In genomic region chr10:128180843-128181242, GRCh38 we compare ENCODE assay signal across 14 cellular contexts. TPM values are rescaled to one million over a fixed set of nuclear protein-coding genes. Genes with fewer than 3 reads are reported as not detected.
DNase-seq lines count a peak whose midpoint lies in the region; FAIRE-seq and TF ChIP-seq lines count a peak whose summit lies in the region.
"Had no signal": no experiment of that assay in that cellular context is flagged by ENCODE, and none has a peak within 500 bp of the region (broad histone marks: within the 10 kb centered on the region; RNA-seq: fewer than 3 reads in every experiment).

No MANE protein-coding gene starts in this region.

- H3K27ac Mint-ChIP-seq in CD8-positive, alpha-beta memory T cell = peak overlapping the region; percentile 2 to 86 (median 68)
- no peak overlapping the region for H3K27ac Mint-ChIP-seq in mesothelial cell of epicardium
- no peak overlapping the region for H3K27ac Mint-ChIP-seq in neural progenitor cell

- H3K9ac ChIP-seq in MM.1S (ENCODE audit: low read length) = no peak overlapping the region
- H3K9ac ChIP-seq in neural progenitor cell = no peak overlapping the region

- no peaks in the 10 kb centered on the region for H3K27me3 ChIP-seq in CD8-positive, alpha-beta memory T cell (ENCODE audit: insufficient read depth, low read length, poor library complexity, severe bottlenecking)
- H3K27me3 ChIP-seq in MM.1S (replicated peaks; ENCODE audit: insufficient read depth, low read length) (no peaks in the 10 kb centered on the region), small intestine (ENCODE audit: control insufficient read depth in 2 of 2, insufficient read depth in 2 of 2, low read length in 2 of 2) (peaks cover 0 to 2% of the 10 kb centered on the region in 2 donors), neural progenitor cell (no peaks in the 10 kb centered on the region)
- H3K27me3 ChIP-seq: SJCRH30 had no signal

- H3K4me2 ChIP-seq in MM.1S (ENCODE audit: low read depth, low read length) (no peak overlapping the region), neural progenitor cell (no peak overlapping the region)

- WGBS in small intestine, 3 donors = 57 to 72% (median 61%) methylated on average over 8 of the region's 8 CpGs

- H3K9me2 ChIP-seq in MM.1S (replicated peaks; ENCODE audit: insufficient read depth, low read length) = no peaks in the 10 kb centered on the region

- peaks cover 0 to 9% (median 5%) of the 10 kb centered on the region in 5 donors for H3K9me3 Mint-ChIP-seq in CD8-positive, alpha-beta memory T cell
- H3K9me3 Mint-ChIP-seq in mesothelial cell of epicardium = peaks cover 20% of the 10 kb centered on the region
- H3K9me3 Mint-ChIP-seq in neural progenitor cell = peaks cover 10% of the 10 kb centered on the region

- H3K27me3 Mint-ChIP-seq in CD8-positive, alpha-beta memory T cell = no peaks in the 10 kb centered on the region
- peaks cover 9% of the 10 kb centered on the region for H3K27me3 Mint-ChIP-seq in mesothelial cell of epicardium (ENCODE audit: low read depth)
- peaks cover 3% of the 10 kb centered on the region for H3K27me3 Mint-ChIP-seq in neural progenitor cell (ENCODE audit: insufficient read depth, low read depth)

- peak overlapping the region; percentile 63 to 82 (median 75) for H3K4me3 Mint-ChIP-seq in CD8-positive, alpha-beta memory T cell
- H3K4me3 Mint-ChIP-seq in mesothelial cell of epicardium (no peak overlapping the region), neural progenitor cell (no peak overlapping the region)

- H3K9me3 ChIP-seq in CD8-positive, alpha-beta memory T cell (ENCODE audit: low read length) = no peaks in the 10 kb centered on the region
- H3K9me3 ChIP-seq in MM.1S (replicated peaks; ENCODE audit: insufficient read depth, low read length) = no peaks in the 10 kb centered on the region
- H3K9me3 ChIP-seq in small intestine (ENCODE audit: control insufficient read depth, low read depth) = no peaks in the 10 kb centered on the region
- H3K9me3 ChIP-seq in neural progenitor cell (ENCODE audit: low read depth) = no peaks in the 10 kb centered on the region
- H3K9me3 ChIP-seq: thoracic aorta had no signal

- POLR2A ChIA-PET in CD8-positive, alpha-beta memory T cell (lab: Charles Lee) = no interaction called here

- H3K36me3 ChIP-seq in CD8-positive, alpha-beta memory T cell (ENCODE audit: insufficient read depth, low read length) = no peaks in the 10 kb centered on the region
- H3K36me3 ChIP-seq in MM.1S (replicated peaks; ENCODE audit: insufficient read depth, low read length) (no peaks in the 10 kb centered on the region), small intestine (ENCODE audit: control insufficient read depth in 2 of 2, insufficient read depth in 2 of 2, low read length in 2 of 2) (no peaks in the 10 kb centered on the region), neural progenitor cell (no peaks in the 10 kb centered on the region)
- H3K36me3 ChIP-seq: SJCRH30, thoracic aorta had no signal

- H3F3A ChIP-seq in MM.1S (ENCODE audit: insufficient read depth, low read length) (no peaks in the 10 kb centered on the region), neural progenitor cell (ENCODE audit: low read depth) (no peaks in the 10 kb centered on the region)

- no peak for FAIRE-seq in small intestine (lab: Jason Lieb, UNC)
- FAIRE-seq: colon, kidney had no signal

- no peaks in the 10 kb centered on the region for H4K20me1 ChIP-seq in MM.1S (ENCODE audit: insufficient read depth, low read length)
- no peaks in the 10 kb centered on the region for H4K20me1 ChIP-seq in neural progenitor cell (ENCODE audit: low read depth)

- peaks cover 30 to 61% (median 38%) of the 10 kb centered on the region in 3 donors for H3K4me1 Mint-ChIP-seq in CD8-positive, alpha-beta memory T cell
- H3K4me1 Mint-ChIP-seq in mesothelial cell of epicardium (no peaks in the 10 kb centered on the region), neural progenitor cell (no peaks in the 10 kb centered on the region)

- DNase-seq in CD8-positive, alpha-beta memory T cell = peak in 3 of 5 donors; percentile 51 to 62 (median 57)
- DNase-seq in MM.1S (peak; percentile 53), small intestine (peak; percentile 31), mesothelial cell of epicardium (ENCODE audit: low spot score in 2 of 2, unreplicated experiment in 2 of 2) (no peak), NCI-H2171 (lab: John Stamatoyannopoulos, UW) (no peak), A172 (ENCODE audit: low spot score) (no peak), neural progenitor cell (ENCODE audit: low spot score) (no peak)
- peak; percentile 36 to 53 for DNase-seq in activated T-cell treated with anti-CD3 and anti-CD28 coated beads, Interleukin-2, amount 50 U/mL, for 48 hours
- DNase-seq: H7, kidney, NCI-H524, SJCRH30 had no signal

- no peak overlapping the region for H3K27ac ChIP-seq in CD8-positive, alpha-beta memory T cell (ENCODE audit: low read depth, low read length)
- H3K27ac ChIP-seq in MM.1S (ENCODE audit: low read length) = no peak overlapping the region
- no peak overlapping the region for H3K27ac ChIP-seq in small intestine (ENCODE audit: low read depth in 1 of 2, low read length in 1 of 2)
- no peak overlapping the region for H3K27ac ChIP-seq in neural progenitor cell
- H3K27ac ChIP-seq: SJCRH30, thoracic aorta had no signal

- no peak overlapping the region for H2AFZ ChIP-seq in MM.1S (ENCODE audit: low read length)
- no peak overlapping the region for H2AFZ ChIP-seq in neural progenitor cell (replicated peaks)

- CTCF ChIA-PET in CD8-positive, alpha-beta memory T cell (lab: Charles Lee) = interaction anchor here (1.0 to 2.5 kb wide), 5 partner anchors 21 to 144 kb away, joined by 3 to 28 read pairs (median 3); no protein-coding TSS in a partner anchor

- peaks cover 0 to 18% (median 0%) of the 10 kb centered on the region in 3 donors for H3K36me3 Mint-ChIP-seq in CD8-positive, alpha-beta memory T cell
- H3K36me3 Mint-ChIP-seq in mesothelial cell of epicardium (no peaks in the 10 kb centered on the region), neural progenitor cell (no peaks in the 10 kb centered on the region)

- H3K4me3 ChIP-seq in CD8-positive, alpha-beta memory T cell (ENCODE audit: low read length) = peak overlapping the region; percentile 13
- no peak overlapping the region for H3K4me3 ChIP-seq in MM.1S (ENCODE audit: low read length)
- H3K4me3 ChIP-seq in small intestine (ENCODE audit: low read depth in 1 of 2, low read length in 2 of 2) = no peak overlapping the region
- no peak overlapping the region for H3K4me3 ChIP-seq in neural progenitor cell
- H3K4me3 ChIP-seq: SJCRH30, thoracic aorta had no signal

- H3K79me2 ChIP-seq in MM.1S (ENCODE audit: low read length) (no peaks in the 10 kb centered on the region), neural progenitor cell (ENCODE audit: low read depth) (no peaks in the 10 kb centered on the region)

- no peak for TF ChIP-seq CTCF in MM.1S (IDR thresholded peaks at IDR 0.05; ENCODE audit: low read length)
- TF ChIP-seq CTCF in mesothelial cell of epicardium (IDR thresholded peaks at IDR 0.05; ENCODE audit: unreplicated experiment) = no peak
- TF ChIP-seq CTCF in neural progenitor cell (IDR thresholded peaks at IDR 0.05) = no peak

- peaks cover 13% of the 10 kb centered on the region for H3K4me1 ChIP-seq in CD8-positive, alpha-beta memory T cell (ENCODE audit: insufficient read depth, low read length)
- H3K4me1 ChIP-seq in MM.1S (ENCODE audit: low read length) (peaks cover 6% of the 10 kb centered on the region; the same call in 1 of the 2 replicates), small intestine (ENCODE audit: control insufficient read depth in 2 of 2, insufficient read depth in 1 of 2, low read depth in 1 of 2, low read length in 1 of 2) (no peaks in the 10 kb centered on the region), neural progenitor cell (no peaks in the 10 kb centered on the region)
- H3K4me1 ChIP-seq: SJCRH30 had no signal

RNA-seq across cellular contexts. Expression of gene MKI67, which starts 54.6 kb away (rescaled TPM):
- 100 to 1,000 TPM; 113 to 136 TPM for total RNA-seq in CD8-positive, alpha-beta memory T cell
- polyA plus RNA-seq in CD8-positive, alpha-beta memory T cell = 0.70 TPM
- 10 to 100 TPM in 1 of 3 donors, 1 to 10 TPM in 1, under 1 TPM in 1; 0.45 to 29.6 (median 1.4) TPM for polyA plus RNA-seq in small intestine
- 42.8 to 50.9 TPM (median 44.0 TPM) in 3 replicates for total RNA-seq in mesothelial cell of epicardium
- total RNA-seq in A172 (2014; rRNA removed; shearing (Covaris generic)) = 22.9 and 29.0 TPM in 2 replicates
- 65.8 and 71.3 TPM in 2 replicates for total RNA-seq in neural progenitor cell (ENCODE audit: low replicate concordance)

Comparison
In these comparisons a context has a peak if more than half of its experiments do, and no peak if none do; other contexts are left out.
1. DNase-seq: peak in CD8-positive, alpha-beta memory T cell (3 of 5), MM.1S (single experiment), activated T-cell treated with anti-CD3 and anti-CD28 coated beads, Interleukin-2, amount 50 U/mL, for 48 hours (2 of 2) and small intestine (single experiment); none in mesothelial cell of epicardium (0 of 2), NCI-H2171 (single experiment), A172 (single experiment) and neural progenitor cell (single experiment).
2. H3K27ac Mint-ChIP-seq: peak in CD8-positive, alpha-beta memory T cell (8 of 8); none in mesothelial cell of epicardium (single experiment) and neural progenitor cell (single experiment).
3. H3K4me3 Mint-ChIP-seq: peak in CD8-positive, alpha-beta memory T cell (7 of 7); none in mesothelial cell of epicardium (single experiment) and neural progenitor cell (single experiment).